In genomic region chr6:30396833-30397479, GRCh38 we compare ENCODE assay signal across 1 cellular context.
TF ChIP-seq lines count a peak whose summit lies in the region.

No MANE protein-coding gene starts in this region.

TF ChIP-seq in HepG2, 621 proteins besides CTCF, POLR2A, EP300 and RAD21 (continued from another document and continues in another):
- TF ChIP-seq ZNF563 (CRISPR knock-in tag; IDR thresholded peaks at IDR 0.05) (peak; percentile 55; the same call in 1 of the 2 replicates), TCF12 (IDR thresholded peaks at IDR 0.05) (no peak), TCF12 (CRISPR knock-in tag; IDR thresholded peaks at IDR 0.05) (no peak), XBP1 (CRISPR knock-in tag; IDR thresholded peaks at IDR 0.05) (no peak), NFKB2 (CRISPR knock-in tag; IDR thresholded peaks at IDR 0.05; ENCODE audit: borderline replicate concordance) (peak; percentile 81; the same call in 1 of the 2 replicates), HIVEP1 (CRISPR knock-in tag; IDR thresholded peaks at IDR 0.05) (no peak), GATAD1 (CRISPR knock-in tag; IDR thresholded peaks at IDR 0.05) (no peak), ZNF788 (CRISPR knock-in tag; IDR thresholded peaks at IDR 0.05; ENCODE audit: borderline replicate concordance) (no peak), MXD1 (CRISPR knock-in tag; IDR thresholded peaks at IDR 0.05) (no peak), FOSL1 (CRISPR knock-in tag; IDR thresholded peaks at IDR 0.05; ENCODE audit: borderline replicate concordance) (no peak), IRF1 (CRISPR knock-in tag; IDR thresholded peaks at IDR 0.05; ENCODE audit: low read depth) (no peak), ZNF274 (CRISPR knock-in tag; IDR thresholded peaks at IDR 0.05) (peak; percentile 69; the same call in 1 of the 2 replicates), ZNF747 (CRISPR knock-in tag; IDR thresholded peaks at IDR 0.05; ENCODE audit: borderline replicate concordance) (no peak), SOX13 (IDR thresholded peaks at IDR 0.05) (no peak), SOX13 (CRISPR knock-in tag; conservative IDR thresholded peaks at IDR 0.05 in 1 of 2, IDR thresholded peaks at IDR 0.05 in 1 of 2) (no peak), GLI4 (CRISPR knock-in tag; IDR thresholded peaks at IDR 0.05; ENCODE audit: borderline replicate concordance) (no peak), MXD3 (CRISPR knock-in tag; IDR thresholded peaks at IDR 0.05) (peak; percentile 43; the same call in 1 of the 2 replicates), SP1 (IDR thresholded peaks at IDR 0.05) (no peak), SP1 (CRISPR knock-in tag; IDR thresholded peaks at IDR 0.05) (no peak; the same call in 1 of the 2 replicates), MIXL1 (CRISPR knock-in tag; IDR thresholded peaks at IDR 0.05) (no peak), HNRNPUL1 (IDR thresholded peaks at IDR 0.05; ENCODE audit: low read depth, low read length) (no peak), ZNF567 (CRISPR knock-in tag; IDR thresholded peaks at IDR 0.05; ENCODE audit: borderline replicate concordance) (no peak), HNF4A (CRISPR knock-in tag; IDR thresholded peaks at IDR 0.05) (no peak), MTF1 (CRISPR knock-in tag; IDR thresholded peaks at IDR 0.05) (no peak), HDAC1 (CRISPR knock-in tag; IDR thresholded peaks at IDR 0.05) (no peak), ZNF17 (CRISPR knock-in tag; IDR thresholded peaks at IDR 0.05) (no peak), ZBTB42 (CRISPR knock-in tag; IDR thresholded peaks at IDR 0.05) (no peak), ZNF430 (CRISPR knock-in tag; IDR thresholded peaks at IDR 0.05) (no peak), HNF1B (CRISPR knock-in tag; IDR thresholded peaks at IDR 0.05) (no peak), MTA3 (CRISPR knock-in tag; IDR thresholded peaks at IDR 0.05) (no peak), IKZF4 (CRISPR knock-in tag; IDR thresholded peaks at IDR 0.05; ENCODE audit: borderline replicate concordance, low read depth, not compliant biosample characterization) (no peak), SRY (CRISPR knock-in tag; IDR thresholded peaks at IDR 0.05) (no peak), ZNF382 (CRISPR knock-in tag; IDR thresholded peaks at IDR 0.05; ENCODE audit: borderline replicate concordance) (no peak), GMEB2 (CRISPR knock-in tag; IDR thresholded peaks at IDR 0.05; ENCODE audit: low read depth) (no peak), ZEB1 (IDR thresholded peaks at IDR 0.05; ENCODE audit: insufficient replicate concordance, low read depth) (no peak), PRDM15 (CRISPR knock-in tag; IDR thresholded peaks at IDR 0.05) (no peak), ZNF530 (CRISPR knock-in tag; IDR thresholded peaks at IDR 0.05; ENCODE audit: low read depth) (no peak), ZNF350 (CRISPR knock-in tag; IDR thresholded peaks at IDR 0.05; ENCODE audit: borderline replicate concordance, low read depth) (peak; percentile 68; the same call in 1 of the 2 replicates), ARID3A (IDR thresholded peaks at IDR 0.05; ENCODE audit: low read depth, low read length) (no peak)
- TF ChIP-seq, protein P1, sequence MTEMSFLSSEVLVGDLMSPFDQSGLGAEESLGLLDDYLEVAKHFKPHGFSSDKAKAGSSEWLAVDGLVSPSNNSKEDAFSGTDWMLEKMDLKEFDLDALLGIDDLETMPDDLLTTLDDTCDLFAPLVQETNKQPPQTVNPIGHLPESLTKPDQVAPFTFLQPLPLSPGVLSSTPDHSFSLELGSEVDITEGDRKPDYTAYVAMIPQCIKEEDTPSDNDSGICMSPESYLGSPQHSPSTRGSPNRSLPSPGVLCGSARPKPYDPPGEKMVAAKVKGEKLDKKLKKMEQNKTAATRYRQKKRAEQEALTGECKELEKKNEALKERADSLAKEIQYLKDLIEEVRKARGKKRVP (CRISPR knock-in tag; IDR thresholded peaks at IDR 0.05): no peak
- TF ChIP-seq, protein P2, sequence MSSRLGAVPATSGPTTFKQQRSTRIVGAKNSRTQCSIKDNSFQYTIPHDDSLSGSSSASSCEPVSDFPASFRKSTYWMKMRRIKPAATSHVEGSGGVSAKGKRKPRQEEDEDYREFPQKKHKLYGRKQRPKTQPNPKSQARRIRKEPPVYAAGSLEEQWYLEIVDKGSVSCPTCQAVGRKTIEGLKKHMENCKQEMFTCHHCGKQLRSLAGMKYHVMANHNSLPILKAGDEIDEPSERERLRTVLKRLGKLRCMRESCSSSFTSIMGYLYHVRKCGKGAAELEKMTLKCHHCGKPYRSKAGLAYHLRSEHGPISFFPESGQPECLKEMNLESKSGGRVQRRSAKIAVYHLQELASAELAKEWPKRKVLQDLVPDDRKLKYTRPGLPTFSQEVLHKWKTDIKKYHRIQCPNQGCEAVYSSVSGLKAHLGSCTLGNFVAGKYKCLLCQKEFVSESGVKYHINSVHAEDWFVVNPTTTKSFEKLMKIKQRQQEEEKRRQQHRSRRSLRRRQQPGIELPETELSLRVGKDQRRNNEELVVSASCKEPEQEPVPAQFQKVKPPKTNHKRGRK (CRISPR knock-in tag; IDR thresholded peaks at IDR 0.05): no peak
- TF ChIP-seq, protein P3, sequence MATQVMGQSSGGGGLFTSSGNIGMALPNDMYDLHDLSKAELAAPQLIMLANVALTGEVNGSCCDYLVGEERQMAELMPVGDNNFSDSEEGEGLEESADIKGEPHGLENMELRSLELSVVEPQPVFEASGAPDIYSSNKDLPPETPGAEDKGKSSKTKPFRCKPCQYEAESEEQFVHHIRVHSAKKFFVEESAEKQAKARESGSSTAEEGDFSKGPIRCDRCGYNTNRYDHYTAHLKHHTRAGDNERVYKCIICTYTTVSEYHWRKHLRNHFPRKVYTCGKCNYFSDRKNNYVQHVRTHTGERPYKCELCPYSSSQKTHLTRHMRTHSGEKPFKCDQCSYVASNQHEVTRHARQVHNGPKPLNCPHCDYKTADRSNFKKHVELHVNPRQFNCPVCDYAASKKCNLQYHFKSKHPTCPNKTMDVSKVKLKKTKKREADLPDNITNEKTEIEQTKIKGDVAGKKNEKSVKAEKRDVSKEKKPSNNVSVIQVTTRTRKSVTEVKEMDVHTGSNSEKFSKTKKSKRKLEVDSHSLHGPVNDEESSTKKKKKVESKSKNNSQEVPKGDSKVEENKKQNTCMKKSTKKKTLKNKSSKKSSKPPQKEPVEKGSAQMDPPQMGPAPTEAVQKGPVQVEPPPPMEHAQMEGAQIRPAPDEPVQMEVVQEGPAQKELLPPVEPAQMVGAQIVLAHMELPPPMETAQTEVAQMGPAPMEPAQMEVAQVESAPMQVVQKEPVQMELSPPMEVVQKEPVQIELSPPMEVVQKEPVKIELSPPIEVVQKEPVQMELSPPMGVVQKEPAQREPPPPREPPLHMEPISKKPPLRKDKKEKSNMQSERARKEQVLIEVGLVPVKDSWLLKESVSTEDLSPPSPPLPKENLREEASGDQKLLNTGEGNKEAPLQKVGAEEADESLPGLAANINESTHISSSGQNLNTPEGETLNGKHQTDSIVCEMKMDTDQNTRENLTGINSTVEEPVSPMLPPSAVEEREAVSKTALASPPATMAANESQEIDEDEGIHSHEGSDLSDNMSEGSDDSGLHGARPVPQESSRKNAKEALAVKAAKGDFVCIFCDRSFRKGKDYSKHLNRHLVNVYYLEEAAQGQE (IDR thresholded peaks at IDR 0.05; ENCODE audit: borderline replicate concordance in 1 of 2, low read depth in 1 of 2, low read length in 2 of 2): 0 out of 4 replicates have a peak, but pooled peaks of 1 of the 2 experiments have one; percentile 53
- TF ChIP-seq, protein P4, sequence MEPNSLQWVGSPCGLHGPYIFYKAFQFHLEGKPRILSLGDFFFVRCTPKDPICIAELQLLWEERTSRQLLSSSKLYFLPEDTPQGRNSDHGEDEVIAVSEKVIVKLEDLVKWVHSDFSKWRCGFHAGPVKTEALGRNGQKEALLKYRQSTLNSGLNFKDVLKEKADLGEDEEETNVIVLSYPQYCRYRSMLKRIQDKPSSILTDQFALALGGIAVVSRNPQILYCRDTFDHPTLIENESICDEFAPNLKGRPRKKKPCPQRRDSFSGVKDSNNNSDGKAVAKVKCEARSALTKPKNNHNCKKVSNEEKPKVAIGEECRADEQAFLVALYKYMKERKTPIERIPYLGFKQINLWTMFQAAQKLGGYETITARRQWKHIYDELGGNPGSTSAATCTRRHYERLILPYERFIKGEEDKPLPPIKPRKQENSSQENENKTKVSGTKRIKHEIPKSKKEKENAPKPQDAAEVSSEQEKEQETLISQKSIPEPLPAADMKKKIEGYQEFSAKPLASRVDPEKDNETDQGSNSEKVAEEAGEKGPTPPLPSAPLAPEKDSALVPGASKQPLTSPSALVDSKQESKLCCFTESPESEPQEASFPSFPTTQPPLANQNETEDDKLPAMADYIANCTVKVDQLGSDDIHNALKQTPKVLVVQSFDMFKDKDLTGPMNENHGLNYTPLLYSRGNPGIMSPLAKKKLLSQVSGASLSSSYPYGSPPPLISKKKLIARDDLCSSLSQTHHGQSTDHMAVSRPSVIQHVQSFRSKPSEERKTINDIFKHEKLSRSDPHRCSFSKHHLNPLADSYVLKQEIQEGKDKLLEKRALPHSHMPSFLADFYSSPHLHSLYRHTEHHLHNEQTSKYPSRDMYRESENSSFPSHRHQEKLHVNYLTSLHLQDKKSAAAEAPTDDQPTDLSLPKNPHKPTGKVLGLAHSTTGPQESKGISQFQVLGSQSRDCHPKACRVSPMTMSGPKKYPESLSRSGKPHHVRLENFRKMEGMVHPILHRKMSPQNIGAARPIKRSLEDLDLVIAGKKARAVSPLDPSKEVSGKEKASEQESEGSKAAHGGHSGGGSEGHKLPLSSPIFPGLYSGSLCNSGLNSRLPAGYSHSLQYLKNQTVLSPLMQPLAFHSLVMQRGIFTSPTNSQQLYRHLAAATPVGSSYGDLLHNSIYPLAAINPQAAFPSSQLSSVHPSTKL (CRISPR knock-in tag; IDR thresholded peaks at IDR 0.05): 0 out of 2 replicates have a peak, but pooled peaks have one; percentile 24
